26 cellular contexts compared by ENCODE assay signal in genomic region chr14:72742682-72743195, GRCh38.
DNase-seq lines count a peak whose midpoint lies in the region; ATAC-seq and TF ChIP-seq lines count a peak whose summit lies in the region.
"Had no signal": no experiment of that assay in that cellular context is flagged by ENCODE, and none has a peak within 500 bp of the region (broad histone marks: within the 10 kb centered on the region; RNA-seq: fewer than 3 reads in every experiment).

No MANE protein-coding gene starts in this region.

- H3K4me3 Mint-ChIP-seq in activated CD4-positive, alpha-beta memory T cell treated with anti-CD3 and anti-CD28 coated beads, Interleukin-2, amount 10 ng/mL, durations not matched to agents 7 days and 5 days: no peak overlapping the region
- no peak overlapping the region for H3K4me3 Mint-ChIP-seq in activated CD4-positive, alpha-beta memory T cell treated with anti-CD3 and anti-CD28 coated beads for 36 hours
- H3K4me3 Mint-ChIP-seq: activated T-helper 1 cell treated with anti-CD3 and anti-CD28 coated beads, Interleukin-12 subunit alpha, Interleukin-12 subunit beta, Interleukin-2, Interleukin-4 antibody, amounts not matched to agents 30 ng/mL and 10 ng/mL and 1 ng/mL, durations not matched to agents 14 hours and 24 hours and 36 hours; CD8-positive, alpha-beta memory T cell; central memory CD8-positive, alpha-beta T cell; neural crest cell; stimulated activated naive CD8-positive, alpha-beta T cell treated with anti-CD3 and anti-CD28 coated beads, Interleukin-15, Interleukin-2, amounts not matched to agents 100 ng/mL and 50 ng/mL, for 24 hours had no signal

- peaks cover 2% of the 10 kb centered on the region for H3K36me3 Mint-ChIP-seq in activated CD4-positive, alpha-beta memory T cell treated with anti-CD3 and anti-CD28 coated beads, Interleukin-2, amount 10 ng/mL, durations not matched to agents 7 days and 5 days (ENCODE audit: low read depth)
- peaks cover 1% of the 10 kb centered on the region for H3K36me3 Mint-ChIP-seq in activated CD4-positive, alpha-beta memory T cell treated with anti-CD3 and anti-CD28 coated beads for 36 hours

- no peak for TF ChIP-seq CTCF in lower leg skin (IDR thresholded peaks at IDR 0.05)

- H3K4me3 ChIP-seq in lower leg skin (ENCODE audit: low read depth, poor library complexity, severe bottlenecking): no peak overlapping the region
- H3K4me3 ChIP-seq: mucosa of descending colon, sigmoid colon, transverse colon had no signal

- H3K27ac Mint-ChIP-seq in activated CD4-positive, alpha-beta memory T cell treated with anti-CD3 and anti-CD28 coated beads, Interleukin-2, amount 10 ng/mL, durations not matched to agents 7 days and 5 days: no peak overlapping the region
- no peak overlapping the region for H3K27ac Mint-ChIP-seq in activated CD4-positive, alpha-beta memory T cell treated with anti-CD3 and anti-CD28 coated beads for 36 hours
- H3K27ac Mint-ChIP-seq: activated T-helper 1 cell treated with anti-CD3 and anti-CD28 coated beads, Interleukin-12 subunit alpha, Interleukin-12 subunit beta, Interleukin-2, Interleukin-4 antibody, amounts not matched to agents 30 ng/mL and 10 ng/mL and 1 ng/mL, durations not matched to agents 14 hours and 24 hours and 36 hours; CD8-positive, alpha-beta memory T cell; progenitor cell of endocrine pancreas; stimulated activated naive CD8-positive, alpha-beta T cell treated with anti-CD3 and anti-CD28 coated beads, Interleukin-15, Interleukin-2, amounts not matched to agents 100 ng/mL and 50 ng/mL, for 24 hours had no signal

- no peaks in the 10 kb centered on the region for H3K4me1 Mint-ChIP-seq in activated CD4-positive, alpha-beta memory T cell treated with anti-CD3 and anti-CD28 coated beads, Interleukin-2, amount 10 ng/mL, durations not matched to agents 7 days and 5 days
- H3K4me1 Mint-ChIP-seq in activated CD4-positive, alpha-beta memory T cell treated with anti-CD3 and anti-CD28 coated beads for 36 hours (ENCODE audit: low read depth): no peaks in the 10 kb centered on the region
- H3K4me1 Mint-ChIP-seq: CD8-positive, alpha-beta memory T cell; central memory CD8-positive, alpha-beta T cell; neural crest cell had no signal

- H3K27me3 Mint-ChIP-seq in activated CD4-positive, alpha-beta memory T cell treated with anti-CD3 and anti-CD28 coated beads, Interleukin-2, amount 10 ng/mL, durations not matched to agents 7 days and 5 days: no peaks in the 10 kb centered on the region
- H3K27me3 Mint-ChIP-seq in activated CD4-positive, alpha-beta memory T cell treated with anti-CD3 and anti-CD28 coated beads for 36 hours: no peaks in the 10 kb centered on the region
- H3K27me3 Mint-ChIP-seq: central memory CD8-positive, alpha-beta T cell; stimulated activated naive CD8-positive, alpha-beta T cell treated with anti-CD3 and anti-CD28 coated beads, Interleukin-15, Interleukin-2, amounts not matched to agents 100 ng/mL and 50 ng/mL, for 24 hours had no signal

- H3K9me3 Mint-ChIP-seq in activated CD4-positive, alpha-beta memory T cell treated with anti-CD3 and anti-CD28 coated beads, Interleukin-2, amount 10 ng/mL, durations not matched to agents 7 days and 5 days: no peaks in the 10 kb centered on the region
- peaks cover 2% of the 10 kb centered on the region for H3K9me3 Mint-ChIP-seq in activated CD4-positive, alpha-beta memory T cell treated with anti-CD3 and anti-CD28 coated beads for 36 hours
- H3K9me3 Mint-ChIP-seq: central memory CD8-positive, alpha-beta T cell had no signal

- CTCF ChIA-PET in activated CD4-positive, alpha-beta memory T cell treated with anti-CD3 and anti-CD28 coated beads, Interleukin-2, amount 10 ng/mL, durations not matched to agents 7 days and 5 days (lab: Charles Lee): interaction anchor here (1.3 kb wide), 1 partner anchor 225 kb away, joined by 3 read pairs; no protein-coding TSS in a partner anchor
- CTCF ChIA-PET in activated CD4-positive, alpha-beta memory T cell treated with anti-CD3 and anti-CD28 coated beads for 36 hours (lab: Charles Lee): no interaction called here

- WGBS in lower leg skin, 2 donors: 82 to 84% methylated on average over 12 of the region's 12 CpGs

- TF ChIP-seq POLR2A in lower leg skin (IDR thresholded peaks at IDR 0.05): no peak

- peak; percentile 13 for DNase-seq in activated CD4-positive, alpha-beta memory T cell treated with anti-CD3 and anti-CD28 coated beads, Interleukin-2, amount 10 ng/mL, durations not matched to agents 7 days and 5 days
- no peak for DNase-seq in activated CD4-positive, alpha-beta memory T cell treated with anti-CD3 and anti-CD28 coated beads for 36 hours
- DNase-seq in caudate nucleus (lab: John Stamatoyannopoulos, UW): peak in 12 of 61 donors; percentile 9 to 51 (median 20)
- DNase-seq in lower leg skin (ENCODE audit: low spot score in 2 of 2): peak; percentile 4 to 74
- peak in 13 of 49 donors; percentile 14 to 54 (median 28) for DNase-seq in substantia nigra (lab: John Stamatoyannopoulos, UW)
- no peak for DNase-seq in SIG-M5 treated with dmso at 0.1 percent for 504 hours (lab: John Stamatoyannopoulos, UW; ENCODE audit: unreplicated experiment)
- DNase-seq in NCI-H2227 (lab: John Stamatoyannopoulos, UW; ENCODE audit: unreplicated experiment): no peak
- DNase-seq: activated CD4-positive, CD25-positive, alpha-beta regulatory T cell treated with anti-CD3 and anti-CD28 coated beads, Interleukin-2, amount 50 U/mL, for 72 hours; activated naive CD4-positive, alpha-beta T cell treated with anti-CD3 and anti-CD28 coated beads, Interleukin-2, amount 50 U/mL, for 16 hours; AML-193; CD8-positive, alpha-beta memory T cell; effector CD8-positive, alpha-beta T cell; GDM1; MM.1S; mucosa of descending colon; NCI-H1436; sigmoid colon; transverse colon had no signal

- intact Hi-C loops in activated CD4-positive, alpha-beta memory T cell treated with anti-CD3 and anti-CD28 coated beads for 36 hours (cut with micrococcal nuclease): no loop called here
- intact Hi-C loops in lower leg skin (cut with DNase I; ENCODE audit: low total_unique reads): no loop called here

- ATAC-seq in GM21526 (IDR thresholded peaks at IDR 0.05; ENCODE audit: low FRiP score, unreplicated experiment): no peak
- ATAC-seq: left lobe of liver, mucosa of descending colon, Panc1 had no signal

- H3K27ac ChIP-seq in caudate nucleus (ENCODE audit: low read depth, low read length) (peak overlapping the region; percentile 79), substantia nigra (ENCODE audit: low read depth, low read length, poor library complexity, severe bottlenecking) (peak overlapping the region; percentile 71)
- H3K27ac ChIP-seq: sigmoid colon, transverse colon had no signal

- POLR2A ChIA-PET in activated CD4-positive, alpha-beta memory T cell treated with anti-CD3 and anti-CD28 coated beads, Interleukin-2, amount 10 ng/mL, durations not matched to agents 7 days and 5 days (lab: Charles Lee): no interaction called here
- POLR2A ChIA-PET in activated CD4-positive, alpha-beta memory T cell treated with anti-CD3 and anti-CD28 coated beads for 36 hours (lab: Charles Lee): no interaction called here

Comparison
In these comparisons a context has a peak if more than half of its experiments do, and no peak if none do; other contexts are left out.
1. DNase-seq: peak in activated CD4-positive, alpha-beta memory T cell treated with anti-CD3 and anti-CD28 coated beads, Interleukin-2, amount 10 ng/mL, durations not matched to agents 7 days and 5 days (single experiment) and lower leg skin (2 of 2); none in activated CD4-positive, alpha-beta memory T cell treated with anti-CD3 and anti-CD28 coated beads for 36 hours (single experiment), SIG-M5 treated with dmso at 0.1 percent for 504 hours (single experiment) and NCI-H2227 (single experiment).